In genomic region chr1:16386454-16387113, GRCh38 we compare ENCODE assay signal across 8 cellular contexts. TPM values are rescaled to one million over a fixed set of nuclear protein-coding genes. Genes with fewer than 3 reads are reported as not detected.
DNase-seq lines count a peak whose midpoint lies in the region; ATAC-seq and TF ChIP-seq lines count a peak whose summit lies in the region.

No MANE protein-coding gene starts in this region.

- peaks cover 5% of the 10 kb centered on the region for H3K36me3 Mint-ChIP-seq in memory B cell

- H3K4me1 Mint-ChIP-seq in memory B cell, result peaks cover 52% of the 10 kb centered on the region

- no peak for TF ChIP-seq POLR2A in uterus (IDR thresholded peaks at IDR 0.05)

- H3K4me1 ChIP-seq in BLaER1 treated with 17β-estradiol and CSF1 and Interleukin-3, amounts not matched to agents 10 nM and 100 nM, result peaks cover 61 to 73% (median 63%) of the 10 kb centered on the region in 10 experiments
- H3K4me1 ChIP-seq in uterus, result peaks cover 22 to 23% of the 10 kb centered on the region in 2 donors

- H3K4me2 ChIP-seq in BLaER1 treated with 17β-estradiol and CSF1 and Interleukin-3, amounts not matched to agents 10 nM and 100 nM, result peak overlapping the region; percentile 2 to 74 (median 35); a peak in 20 of 22 replicates

- H3K27ac ChIP-seq in BLaER1 treated with 17β-estradiol and CSF1 and Interleukin-3, amounts not matched to agents 10 nM and 100 nM, result peak overlapping the region in 1 of 11 experiments; percentile 33; a peak in 2 of 22 replicates
- peak overlapping the region; percentile 70 to 79 for H3K27ac ChIP-seq in uterus

- H3K27me3 Mint-ChIP-seq in memory B cell, result no peaks in the 10 kb centered on the region

- intact Hi-C loops in uterus (cut with DNase I; ENCODE audit: low total_unique reads), result no loop called here

- H3K36me3 ChIP-seq in BLaER1 treated with 17β-estradiol and CSF1 and Interleukin-3, amounts not matched to agents 10 nM and 100 nM, result peaks cover 21 to 84% (median 61%) of the 10 kb centered on the region in 11 experiments; a peak in 21 of 22 replicates
- no peaks in the 10 kb centered on the region for H3K36me3 ChIP-seq in uterus

- TF ChIP-seq CTCF in cardiac fibroblast (IDR thresholded peaks at IDR 0.05; ENCODE audit: low read depth, low read length) (no peak), uterus (IDR thresholded peaks at IDR 0.05) (no peak), GM20000 (IDR thresholded peaks at IDR 0.05; ENCODE audit: extremely low read depth, missing control alignments) (no peak)

- H3K9ac ChIP-seq in BLaER1 treated with 17β-estradiol and CSF1 and Interleukin-3, amounts not matched to agents 10 nM and 100 nM, result no peak overlapping the region

- peaks cover 1% of the 10 kb centered on the region for H3K9me3 Mint-ChIP-seq in memory B cell

- H3K4me3 ChIP-seq in BLaER1 treated with 17β-estradiol and CSF1 and Interleukin-3, amounts not matched to agents 10 nM and 100 nM, result no peak overlapping the region
- H3K4me3 ChIP-seq in cardiac fibroblast (replicated peaks in 1 of 2; ENCODE audit: low read depth in 2 of 2, low read length in 2 of 2) (no peak overlapping the region), uterus (no peak overlapping the region)

- no peaks in the 10 kb centered on the region for H3K27me3 ChIP-seq in BLaER1 treated with 17β-estradiol and CSF1 and Interleukin-3, amounts not matched to agents 10 nM and 100 nM
- H3K27me3 ChIP-seq in uterus, result no peaks in the 10 kb centered on the region

- ATAC-seq in memory B cell (ENCODE audit: low read depth) (peak; percentile 70), GM21367 (IDR thresholded peaks at IDR 0.05; ENCODE audit: unreplicated experiment) (no peak), HG03280 (IDR thresholded peaks at IDR 0.05; ENCODE audit: unreplicated experiment) (no peak)

- H3K27ac Mint-ChIP-seq in memory B cell, result peak overlapping the region; percentile 85

- H3K4me3 Mint-ChIP-seq in memory B cell, result peak overlapping the region; percentile 33

- peaks cover 0 to 9% (median 0%) of the 10 kb centered on the region in 11 experiments; a peak in 1 of 22 replicates for H3K9me3 ChIP-seq in BLaER1 treated with 17β-estradiol and CSF1 and Interleukin-3, amounts not matched to agents 10 nM and 100 nM (replicated peaks in 1 of 11)
- H3K9me3 ChIP-seq in uterus, result no peaks in the 10 kb centered on the region

- DNase-seq in LoVo (ENCODE audit: low spot score) (peak; percentile 8), cardiac fibroblast (ENCODE audit: low read depth in 2 of 2) (peak; percentile 78 to 81), memory B cell (ENCODE audit: low spot score in 2 of 2) (no peak), uterus (no peak), GM20000 (ENCODE audit: low spot score) (no peak)

- peaks cover 96 to 100% (median 99%) of the 10 kb centered on the region in 11 experiments for H4K20me1 ChIP-seq in BLaER1 treated with 17β-estradiol and CSF1 and Interleukin-3, amounts not matched to agents 10 nM and 100 nM

RNA-seq across cellular contexts. Expression of gene SZRD1, which starts 19.5 kb away (rescaled TPM):
- 100 to 1,000 TPM in 1 of 4 donors, 10 to 100 TPM in 3; 24.4 to 126 (median 47.2) TPM for total RNA-seq in uterus

RNA-seq across cellular contexts. Expression of gene FBXO42, which starts 34.3 kb away (rescaled TPM):
- 10 to 100 TPM; 21.0 to 30.3 (median 23.0) TPM for total RNA-seq in uterus

RNA-seq across cellular contexts. Expression of gene SPATA21, which starts 50.6 kb away (rescaled TPM):
- under 1 TPM in 1 of 4 donors, not detected in 3; 0.27 TPM for total RNA-seq in uterus

RNA-seq across cellular contexts. Expression of gene NECAP2, which starts 53.9 kb away (rescaled TPM):
- 10 to 100 TPM; 36.0 to 60.1 (median 38.6) TPM for total RNA-seq in uterus

Comparison
In these comparisons a context has a peak if more than half of its experiments do, and no peak if none do; other contexts are left out.
1. DNase-seq: peak in LoVo (single experiment) and cardiac fibroblast (2 of 2); none in memory B cell (0 of 2), uterus (0 of 2) and GM20000 (single experiment).